10 cellular contexts compared by ENCODE assay signal in the genomic region with DNA sequence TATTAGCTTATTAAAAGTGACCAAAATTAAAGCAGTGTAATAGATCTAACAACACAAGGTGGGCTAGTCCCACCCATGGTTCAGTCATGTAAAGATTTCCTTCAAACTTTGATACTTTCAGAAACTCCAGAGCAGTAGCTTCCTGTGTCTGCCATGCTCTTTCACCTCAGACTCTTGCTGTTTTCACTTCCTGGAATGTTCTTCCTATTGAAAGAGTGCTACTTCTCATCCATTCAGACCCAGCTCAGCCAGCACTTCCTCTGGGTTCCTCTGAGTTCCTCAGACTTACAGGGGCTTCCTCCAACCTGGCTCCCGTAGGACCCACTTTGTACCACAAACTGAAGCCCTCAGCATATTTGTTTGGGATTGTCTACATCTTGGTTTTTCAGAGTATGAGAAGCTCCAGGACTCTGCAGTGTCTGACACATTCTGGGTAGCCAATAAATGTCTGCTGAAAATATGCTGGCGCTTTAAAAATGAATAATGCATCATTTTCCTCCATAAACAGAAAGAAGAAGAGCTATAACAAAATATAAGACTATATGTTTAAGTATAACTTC. TPM values are rescaled to one million over a fixed set of nuclear protein-coding genes. Genes with fewer than 3 reads are reported as not detected.
DNase-seq lines count a peak whose midpoint lies in the region; ATAC-seq and TF ChIP-seq lines count a peak whose summit lies in the region.
"Had no signal": no experiment of that assay in that cellular context is flagged by ENCODE, and none has a peak within 500 bp of the region (broad histone marks: within the 10 kb centered on the region; RNA-seq: fewer than 3 reads in every experiment).

No MANE protein-coding gene starts in this region.

- no peak for DNase-seq in DND-41
- no peak for DNase-seq in activated naive CD8-positive, alpha-beta T cell treated with anti-CD3 and anti-CD28 coated beads, Interleukin-2, amount 10 ng/mL, durations not matched to agents 7 days and 5 days
- DNase-seq in CD4-positive, alpha-beta T cell: no peak
- no peak for DNase-seq in activated gamma-delta T cell (lab: John Stamatoyannopoulos, UW)
- DNase-seq: SK-N-SH had no signal

- H3K4me1 Mint-ChIP-seq in activated naive CD8-positive, alpha-beta T cell treated with anti-CD3 and anti-CD28 coated beads, Interleukin-2, amount 10 ng/mL, durations not matched to agents 7 days and 5 days: peaks cover 10% of the 10 kb centered on the region
- peaks cover 8% of the 10 kb centered on the region for H3K4me1 Mint-ChIP-seq in CD4-positive, alpha-beta T cell (ENCODE audit: low read depth)

- TF ChIP-seq CTCF in DND-41 (IDR thresholded peaks at IDR 0.05; ENCODE audit: borderline replicate concordance, extremely low read depth, low read length, poor library complexity, severe bottlenecking): no peak
- no peak for TF ChIP-seq CTCF in CD4-positive, alpha-beta T cell (IDR thresholded peaks at IDR 0.05)

- no peak overlapping the region for H3K4me3 Mint-ChIP-seq in activated naive CD8-positive, alpha-beta T cell treated with anti-CD3 and anti-CD28 coated beads, Interleukin-2, amount 10 ng/mL, durations not matched to agents 7 days and 5 days
- H3K4me3 Mint-ChIP-seq in CD4-positive, alpha-beta T cell: no peak overlapping the region

- no peaks in the 10 kb centered on the region for H4K20me1 ChIP-seq in DND-41 (ENCODE audit: insufficient read depth, low read length)

- no peaks in the 10 kb centered on the region for H3K36me3 ChIP-seq in DND-41 (ENCODE audit: insufficient read depth, low read length)

- H3K4me1 ChIP-seq in DND-41 (ENCODE audit: insufficient read depth, low read length): peaks cover 8% of the 10 kb centered on the region

- H3K9me3 Mint-ChIP-seq in activated naive CD8-positive, alpha-beta T cell treated with anti-CD3 and anti-CD28 coated beads, Interleukin-2, amount 10 ng/mL, durations not matched to agents 7 days and 5 days: no peaks in the 10 kb centered on the region
- no peaks in the 10 kb centered on the region for H3K9me3 Mint-ChIP-seq in CD4-positive, alpha-beta T cell

- H3K9ac ChIP-seq in DND-41 (ENCODE audit: low read depth, low read length): no peak overlapping the region
- H3K9ac ChIP-seq: SK-N-SH had no signal

- H3K27me3 ChIP-seq in DND-41 (ENCODE audit: insufficient read depth, low read length, poor library complexity): no peaks in the 10 kb centered on the region
- H3K27me3 ChIP-seq in CD4-positive, alpha-beta T cell (ENCODE audit: control insufficient read depth, insufficient read depth, low read length): no peaks in the 10 kb centered on the region
- H3K27me3 ChIP-seq: hepatocyte had no signal

- H3K4me2 ChIP-seq in DND-41 (ENCODE audit: insufficient read depth, low read length): no peak overlapping the region
- H3K4me2 ChIP-seq: hepatocyte, SK-N-SH had no signal

- no peaks in the 10 kb centered on the region for H3K9me3 ChIP-seq in DND-41 (ENCODE audit: insufficient read depth, low read length, severe bottlenecking)
- no peaks in the 10 kb centered on the region for H3K9me3 ChIP-seq in CD4-positive, alpha-beta T cell (ENCODE audit: control insufficient read depth, low read length)
- H3K9me3 ChIP-seq: SK-N-SH had no signal

- no peak overlapping the region for H3K4me3 ChIP-seq in DND-41 (ENCODE audit: low read depth in 1 of 2, low read length in 2 of 2)
- H3K4me3 ChIP-seq: hepatocyte had no signal

- H3K79me2 ChIP-seq in DND-41 (ENCODE audit: insufficient read depth, low read length): no peaks in the 10 kb centered on the region

- no peak overlapping the region for H3K27ac ChIP-seq in DND-41 (ENCODE audit: low read length)
- H3K27ac ChIP-seq in CD4-positive, alpha-beta T cell (ENCODE audit: low read depth, low read length): no peak overlapping the region
- H3K27ac ChIP-seq: hepatocyte had no signal

- peak; percentile 59; the same call in 2 of the 3 replicates for ATAC-seq in DND-41 (ENCODE audit: insufficient read depth, low read depth)
- ATAC-seq in GM19463 (IDR thresholded peaks at IDR 0.05; ENCODE audit: unreplicated experiment): peak; percentile 65
- peak; percentile 73 for ATAC-seq in HG03354 (IDR thresholded peaks at IDR 0.05; ENCODE audit: poor library complexity, severe bottlenecking, unreplicated experiment)
- peak; percentile 50 for ATAC-seq in activated naive CD8-positive, alpha-beta T cell treated with anti-CD3 and anti-CD28 coated beads, Interleukin-2, amount 10 ng/mL, durations not matched to agents 7 days and 5 days (ENCODE audit: low read depth)
- no peak for ATAC-seq in CD4-positive, alpha-beta T cell (ENCODE audit: poor library complexity)
- no peak for ATAC-seq in GM19023 (IDR thresholded peaks at IDR 0.05; ENCODE audit: unreplicated experiment)
- ATAC-seq in HG02840 (IDR thresholded peaks at IDR 0.05; ENCODE audit: low FRiP score, unreplicated experiment): no peak

- intact Hi-C loops in CD4-positive, alpha-beta T cell (cut with DNase I, micrococcal nuclease): no loop called here

- POLR2A ChIA-PET in activated naive CD8-positive, alpha-beta T cell treated with anti-CD3 and anti-CD28 coated beads, Interleukin-2, amount 10 ng/mL, durations not matched to agents 7 days and 5 days (lab: Charles Lee): interaction anchor here (0.6 to 1.4 kb wide), 2 partner anchors 18 to 91 kb away, joined by 3 to 4 read pairs; partner anchors contain the start of gene NCEH1
- POLR2A ChIA-PET in CD4-positive, alpha-beta T cell (lab: Charles Lee): no interaction called here

- peak overlapping the region; percentile 67 for H2AFZ ChIP-seq in DND-41 (ENCODE audit: low read depth, low read length)
- H2AFZ ChIP-seq: hepatocyte had no signal

- no peaks in the 10 kb centered on the region for H3K36me3 Mint-ChIP-seq in activated naive CD8-positive, alpha-beta T cell treated with anti-CD3 and anti-CD28 coated beads, Interleukin-2, amount 10 ng/mL, durations not matched to agents 7 days and 5 days
- no peaks in the 10 kb centered on the region for H3K36me3 Mint-ChIP-seq in CD4-positive, alpha-beta T cell (ENCODE audit: low read depth)

- H3K27ac Mint-ChIP-seq in activated naive CD8-positive, alpha-beta T cell treated with anti-CD3 and anti-CD28 coated beads, Interleukin-2, amount 10 ng/mL, durations not matched to agents 7 days and 5 days: peak overlapping the region; percentile 53
- no peak overlapping the region for H3K27ac Mint-ChIP-seq in CD4-positive, alpha-beta T cell

- H3K27me3 Mint-ChIP-seq in activated naive CD8-positive, alpha-beta T cell treated with anti-CD3 and anti-CD28 coated beads, Interleukin-2, amount 10 ng/mL, durations not matched to agents 7 days and 5 days: no peaks in the 10 kb centered on the region
- no peaks in the 10 kb centered on the region for H3K27me3 Mint-ChIP-seq in CD4-positive, alpha-beta T cell

- CTCF ChIA-PET in CD4-positive, alpha-beta T cell (lab: Charles Lee): no interaction called here

RNA-seq across cellular contexts. Expression of gene NCEH1, which starts 18.0 kb away (rescaled TPM):
- 1 to 10 TPM; 5.8 to 6.8 TPM for total RNA-seq in activated naive CD8-positive, alpha-beta T cell treated with anti-CD3 and anti-CD28 coated beads, Interleukin-2, amount 10 ng/mL, durations not matched to agents 7 days and 5 days
- total RNA-seq in CD4-positive, alpha-beta T cell: under 1 TPM; 0.33 to 0.50 TPM

RNA-seq across cellular contexts. Expression of gene ECT2, which starts 57.7 kb away (rescaled TPM):
- 10 to 100 TPM; 44.4 to 46.4 TPM for total RNA-seq in activated naive CD8-positive, alpha-beta T cell treated with anti-CD3 and anti-CD28 coated beads, Interleukin-2, amount 10 ng/mL, durations not matched to agents 7 days and 5 days
- total RNA-seq in CD4-positive, alpha-beta T cell: 1 to 10 TPM in 1 of 2 experiments, under 1 TPM in 1; 0.71 to 1.1 TPM

Comparison
In these comparisons a context has a peak if more than half of its experiments do, and no peak if none do; other contexts are left out.
1. ATAC-seq: peak in DND-41 (single experiment), GM19463 (single experiment), HG03354 (single experiment) and activated naive CD8-positive, alpha-beta T cell treated with anti-CD3 and anti-CD28 coated beads, Interleukin-2, amount 10 ng/mL, durations not matched to agents 7 days and 5 days (single experiment); none in CD4-positive, alpha-beta T cell (single experiment), GM19023 (single experiment) and HG02840 (single experiment).
2. RNA of gene NCEH1, which starts 18.0 kb away (total RNA-seq): 5.8 to 6.8 TPM in activated naive CD8-positive, alpha-beta T cell treated with anti-CD3 and anti-CD28 coated beads, Interleukin-2, amount 10 ng/mL, durations not matched to agents 7 days and 5 days; 0.33 to 0.50 TPM in CD4-positive, alpha-beta T cell; every median in the first group is over 4 times any median in the second.
3. RNA of gene ECT2, which starts 57.7 kb away (total RNA-seq): 44.4 to 46.4 TPM in activated naive CD8-positive, alpha-beta T cell treated with anti-CD3 and anti-CD28 coated beads, Interleukin-2, amount 10 ng/mL, durations not matched to agents 7 days and 5 days; 0.71 to 1.1 TPM in CD4-positive, alpha-beta T cell; every median in the first group is over 10 times any median in the second.